Comparison of ENCODE assay signal across 7 cellular contexts in genomic region chr11:65593518-65594414, GRCh38. TPM values are rescaled to one million over a fixed set of nuclear protein-coding genes. Genes with fewer than 3 reads are reported as not detected.
A peak's percentile ranks its signal among the peaks of the same experiment; 100 is the strongest.
DNase-seq lines count a peak whose midpoint lies in the region; ATAC-seq, FAIRE-seq and TF ChIP-seq lines count a peak whose summit lies in the region.

No MANE protein-coding gene starts in this region.

- H3K27ac ChIP-seq in astrocyte (ENCODE audit: low read depth, low read length): no peak overlapping the region

- no peak overlapping the region for H3K4me2 ChIP-seq in astrocyte (ENCODE audit: low read length)

- H3K4me3 Mint-ChIP-seq in astrocyte (ENCODE audit: unreplicated experiment): no peak overlapping the region

- H2AFZ ChIP-seq in astrocyte (ENCODE audit: low read depth, low read length): no peak overlapping the region

- peak; percentile 71 for TF ChIP-seq CTCF in GM10266 (IDR thresholded peaks at IDR 0.05; ENCODE audit: control insufficient read depth, insufficient read depth, low read depth, missing control alignments)
- peak; percentile 61 for TF ChIP-seq CTCF in astrocyte (IDR thresholded peaks at IDR 0.05; ENCODE audit: insufficient read depth, low read depth, low read length)

- no peaks in the 10 kb centered on the region for H3K9me3 Mint-ChIP-seq in astrocyte (ENCODE audit: unreplicated experiment)

- H3K27me3 Mint-ChIP-seq in astrocyte (ENCODE audit: low read depth, unreplicated experiment): peaks cover 10% of the 10 kb centered on the region

- H3K9me3 ChIP-seq in astrocyte (ENCODE audit: insufficient read depth, low read depth, low read length): no peaks in the 10 kb centered on the region

- peaks cover 3% of the 10 kb centered on the region for H4K20me1 ChIP-seq in astrocyte (ENCODE audit: insufficient read depth, low read length)

- no peaks in the 10 kb centered on the region for H3K27me3 ChIP-seq in astrocyte (ENCODE audit: insufficient read depth, low read length)

- peaks cover under 1% of the 10 kb centered on the region for H3K36me3 Mint-ChIP-seq in astrocyte (ENCODE audit: low read depth, unreplicated experiment)

- DNase-seq in GM10266 (ENCODE audit: extremely low spot score) (peak; percentile 75), NCI-H69 (lab: John Stamatoyannopoulos, UW) (peak; percentile 47), astrocyte (ENCODE audit: low read depth) (no peak), iPS-NIHi7 (ENCODE audit: extremely low spot score) (peak; percentile 78), COLO829 (ENCODE audit: low spot score) (no peak)
- peak; percentile 70 for DNase-seq in stimulated activated naive CD8-positive, alpha-beta T cell treated with anti-CD3 and anti-CD28 coated beads, Interleukin-15, Interleukin-2, amounts not matched to agents 100 U/mL and 50 U/mL, for 24 hours

- no peaks in the 10 kb centered on the region for H3K79me2 ChIP-seq in astrocyte (ENCODE audit: insufficient read depth, low read length)

- FAIRE-seq in astrocyte (lab: Jason Lieb, UNC): no peak

- no peak overlapping the region for H3K4me3 ChIP-seq in astrocyte (ENCODE audit: insufficient read depth, low read depth, low read length)

- peaks cover 2% of the 10 kb centered on the region for H3K36me3 ChIP-seq in astrocyte (ENCODE audit: insufficient read depth, low read length)

- no peak overlapping the region for H3K27ac Mint-ChIP-seq in astrocyte (ENCODE audit: unreplicated experiment)

- no peak for ATAC-seq in stimulated activated naive CD8-positive, alpha-beta T cell treated with anti-CD3 and anti-CD28 coated beads, Interleukin-15, Interleukin-2, amounts not matched to agents 100 U/mL and 50 U/mL, for 24 hours
- no peak for ATAC-seq in HG03175 (IDR thresholded peaks at IDR 0.05; ENCODE audit: unreplicated experiment)

- peaks cover 4% of the 10 kb centered on the region for H3K4me1 ChIP-seq in astrocyte (ENCODE audit: insufficient read depth, low read length)

- no peaks in the 10 kb centered on the region for H3K4me1 Mint-ChIP-seq in astrocyte (ENCODE audit: low read depth, unreplicated experiment)

- H3K9ac ChIP-seq in astrocyte (ENCODE audit: low read length): no peak overlapping the region

RNA-seq across cellular contexts. Expression of gene KCNK7, which starts 1.8 kb away (rescaled TPM):
- total RNA-seq in astrocyte: 0.84 TPM in 1 of 2 replicates, not detected in the other

RNA-seq across cellular contexts. Expression of gene EHBP1L1, which starts 17.9 kb away (rescaled TPM):
- total RNA-seq in astrocyte: 9.4 and 10.1 TPM in 2 replicates

RNA-seq across cellular contexts. Expression of gene MAP3K11, which starts 20.3 kb away (rescaled TPM):
- 55.4 and 61.3 TPM in 2 replicates for total RNA-seq in astrocyte

RNA-seq across cellular contexts. Expression of gene FAM89B, which starts 21.4 kb away (rescaled TPM):
- total RNA-seq in astrocyte: 45.2 and 47.5 TPM in 2 replicates

RNA-seq across cellular contexts. Expression of gene PCNX3, which starts 21.8 kb away (rescaled TPM):
- 45.6 and 51.2 TPM in 2 replicates for total RNA-seq in astrocyte

Comparison
In these comparisons a context has a peak if more than half of its experiments do, and no peak if none do; other contexts are left out.
1. DNase-seq: peak in GM10266 (single experiment), NCI-H69 (single experiment), iPS-NIHi7 (single experiment) and stimulated activated naive CD8-positive, alpha-beta T cell treated with anti-CD3 and anti-CD28 coated beads, Interleukin-15, Interleukin-2, amounts not matched to agents 100 U/mL and 50 U/mL, for 24 hours (single experiment); none in astrocyte (single experiment) and COLO829 (single experiment).